ENCODE assay signal across 8 cellular contexts in genomic region chr7:44310221-44310848, GRCh38. TPM values are rescaled to one million over a fixed set of nuclear protein-coding genes. Genes with fewer than 3 reads are reported as not detected.
DNase-seq lines count a peak whose midpoint lies in the region; ATAC-seq and TF ChIP-seq lines count a peak whose summit lies in the region.

No MANE protein-coding gene starts in this region.

- H3K4me2 ChIP-seq in skeletal muscle satellite cell (ENCODE audit: low read length): peak overlapping the region; percentile 86

- in situ Hi-C loops in GM13976 (cut with MboI; ENCODE audit: low sequenced_read_pairs, unreplicated experiment): no loop called here

- H3K36me3 ChIP-seq in iPS-15b (ENCODE audit: control insufficient read depth, insufficient read depth, low read length) (no peaks in the 10 kb centered on the region), skeletal muscle satellite cell (ENCODE audit: insufficient read depth, low read length) (no peaks in the 10 kb centered on the region)

- H3K9ac ChIP-seq in iPS-15b (ENCODE audit: low read depth, low read length) (no peak overlapping the region), skeletal muscle satellite cell (ENCODE audit: low read depth, low read length) (peak overlapping the region; percentile 76)

- H3K9me3 ChIP-seq in iPS-15b (ENCODE audit: control insufficient read depth, insufficient read depth, low read length): no peaks in the 10 kb centered on the region
- H3K9me3 ChIP-seq in skeletal muscle satellite cell (replicated peaks; ENCODE audit: low read length): no peaks in the 10 kb centered on the region

- TF ChIP-seq CTCF in GM13976 (IDR thresholded peaks at IDR 0.05; ENCODE audit: borderline replicate concordance, control extremely low read depth, extremely low read depth, insufficient read depth, missing control alignments) (no peak), omental fat pad (IDR thresholded peaks at IDR 0.05) (no peak)

- no peak for ATAC-seq in GM21576 (IDR thresholded peaks at IDR 0.05; ENCODE audit: unreplicated experiment)
- no peak for ATAC-seq in omental fat pad (ENCODE audit: low FRiP score)
- no peak for ATAC-seq in HG03460 (IDR thresholded peaks at IDR 0.05; ENCODE audit: unreplicated experiment)

- peaks cover 39% of the 10 kb centered on the region for H3K27me3 ChIP-seq in iPS-15b (ENCODE audit: control insufficient read depth, insufficient read depth, low read length)
- peaks cover 16% of the 10 kb centered on the region for H3K27me3 ChIP-seq in skeletal muscle satellite cell (ENCODE audit: control insufficient read depth, insufficient read depth, low read length)

- H3K4me3 ChIP-seq in iPS-15b (ENCODE audit: low read depth, low read length): peak overlapping the region; percentile 52
- peak overlapping the region; percentile 66 for H3K4me3 ChIP-seq in skeletal muscle satellite cell (ENCODE audit: low read length)

- H3K4me1 ChIP-seq in iPS-15b (ENCODE audit: control insufficient read depth, insufficient read depth, low read length) (no peaks in the 10 kb centered on the region), skeletal muscle satellite cell (ENCODE audit: control insufficient read depth, insufficient read depth, low read length) (peaks cover 19% of the 10 kb centered on the region)

- DNase-seq in GM13976 (ENCODE audit: low spot score) (peak; percentile 20), omental fat pad (ENCODE audit: low spot score) (no peak)
- DNase-seq in activated CD8-positive, alpha-beta memory T cell treated with anti-CD3 and anti-CD28 coated beads, Interleukin-2, amount 50 U/mL, for 48 hours: peak; percentile 50
- DNase-seq in NK-92 treated with Interleukin-12 subunit alpha and Interleukin-12 subunit beta, amount 100 ng/mL, for 24 hours (lab: John Stamatoyannopoulos, UW): no peak

RNA-seq across cellular contexts. Expression of gene CAMK2B, which starts 15.1 kb away (rescaled TPM):
- total RNA-seq in skeletal muscle satellite cell (2012; rRNA removed): 0.25 and 0.44 TPM in 2 replicates
- under 1 TPM in 1 of 4 donors, not detected in 3; 0.48 TPM for total RNA-seq in omental fat pad

Comparison
In these comparisons a context has a peak if more than half of its experiments do, and no peak if none do; other contexts are left out.
1. DNase-seq: peak in GM13976 (single experiment) and activated CD8-positive, alpha-beta memory T cell treated with anti-CD3 and anti-CD28 coated beads, Interleukin-2, amount 50 U/mL, for 48 hours (single experiment); none in NK-92 treated with Interleukin-12 subunit alpha and Interleukin-12 subunit beta, amount 100 ng/mL, for 24 hours (single experiment) and omental fat pad (single experiment).